15 cellular contexts compared by ENCODE assay signal in genomic region chr5:177099422-177100093, GRCh38. TPM values are rescaled to one million over a fixed set of nuclear protein-coding genes. Genes with fewer than 3 reads are reported as not detected.
DNase-seq lines count a peak whose midpoint lies in the region; ATAC-seq and TF ChIP-seq lines count a peak whose summit lies in the region.
"Had no signal": no experiment of that assay in that cellular context is flagged by ENCODE, and none has a peak within 500 bp of the region (broad histone marks: within the 10 kb centered on the region; RNA-seq: fewer than 3 reads in every experiment).

No MANE protein-coding gene starts in this region.

- peak overlapping the region; percentile 40 for H3K9ac ChIP-seq in skeletal muscle satellite cell (ENCODE audit: low read depth, low read length)

- DNase-seq in ELF-1 (ENCODE audit: low read depth, low spot score) (peak; percentile 60), NCI-H146 treated with DMSO at 0.1 percent for 48 hours (lab: John Stamatoyannopoulos, UW; ENCODE audit: unreplicated experiment) (peak; percentile 4), foreskin keratinocyte (no peak), upper lobe of right lung (no peak)
- DNase-seq in naive thymus-derived CD4-positive, alpha-beta T cell = no peak
- DNase-seq: activated CD4-positive, alpha-beta memory T cell treated with anti-CD3 and anti-CD28 coated beads for 36 hours; CD4-positive, CD25-positive, alpha-beta regulatory T cell; EL; esophagus squamous epithelium; heart left ventricle; NCI-H2029 had no signal

- POLR2A ChIA-PET in naive thymus-derived CD4-positive, alpha-beta T cell (lab: Charles Lee) = no interaction called here

- no peaks in the 10 kb centered on the region for H3K9me3 ChIP-seq in skeletal muscle satellite cell (replicated peaks; ENCODE audit: low read length)
- no peaks in the 10 kb centered on the region for H3K9me3 ChIP-seq in upper lobe of right lung
- H3K9me3 ChIP-seq in naive thymus-derived CD4-positive, alpha-beta T cell (ENCODE audit: control insufficient read depth in 2 of 3, low read length in 3 of 3) = no peaks in the 10 kb centered on the region
- H3K9me3 ChIP-seq: esophagus squamous epithelium, heart left ventricle, MG63 had no signal

- intact Hi-C loops in upper lobe of right lung (cut with DNase I) = no loop called here
- intact Hi-C loops in naive thymus-derived CD4-positive, alpha-beta T cell (cut with micrococcal nuclease) = no loop called here

- no peak overlapping the region for H3K4me3 Mint-ChIP-seq in naive thymus-derived CD4-positive, alpha-beta T cell
- H3K4me3 Mint-ChIP-seq: activated CD4-positive, alpha-beta memory T cell treated with anti-CD3 and anti-CD28 coated beads for 36 hours; CD4-positive, CD25-positive, alpha-beta regulatory T cell had no signal

- H3K27me3 ChIP-seq in foreskin keratinocyte (peaks cover 7% of the 10 kb centered on the region), skeletal muscle satellite cell (ENCODE audit: control insufficient read depth, insufficient read depth, low read length) (peaks cover 5% of the 10 kb centered on the region), upper lobe of right lung (no peaks in the 10 kb centered on the region)
- no peaks in the 10 kb centered on the region for H3K27me3 ChIP-seq in naive thymus-derived CD4-positive, alpha-beta T cell (ENCODE audit: control insufficient read depth in 2 of 2, insufficient read depth in 2 of 2, low read length in 2 of 2)
- H3K27me3 ChIP-seq: MG63 had no signal

- no peak for TF ChIP-seq CTCF in foreskin keratinocyte (conservative IDR thresholded peaks at IDR 0.05)
- no peak for TF ChIP-seq CTCF in upper lobe of right lung (IDR thresholded peaks at IDR 0.05)

- peak; percentile 35 for ATAC-seq in foreskin keratinocyte
- ATAC-seq in upper lobe of right lung = no peak
- ATAC-seq in naive thymus-derived CD4-positive, alpha-beta T cell = no peak
- no peak for ATAC-seq in GM21529 (IDR thresholded peaks at IDR 0.05; ENCODE audit: unreplicated experiment)
- ATAC-seq: heart left ventricle had no signal

- H3K36me3 ChIP-seq in skeletal muscle satellite cell (ENCODE audit: insufficient read depth, low read length) = no peaks in the 10 kb centered on the region
- H3K36me3 ChIP-seq in upper lobe of right lung = no peaks in the 10 kb centered on the region
- no peaks in the 10 kb centered on the region for H3K36me3 ChIP-seq in naive thymus-derived CD4-positive, alpha-beta T cell (ENCODE audit: control insufficient read depth in 2 of 3, insufficient read depth in 3 of 3, low read length in 3 of 3)
- H3K36me3 ChIP-seq: cardiac muscle cell, esophagus squamous epithelium, heart left ventricle had no signal

- H3K27ac ChIP-seq in foreskin keratinocyte (no peak overlapping the region), upper lobe of right lung (no peak overlapping the region)
- H3K27ac ChIP-seq in naive thymus-derived CD4-positive, alpha-beta T cell (ENCODE audit: low read depth, low read length) = no peak overlapping the region
- H3K27ac ChIP-seq: cardiac muscle cell, heart left ventricle had no signal

- no peaks in the 10 kb centered on the region for H3K4me1 ChIP-seq in foreskin keratinocyte
- peaks cover 40% of the 10 kb centered on the region for H3K4me1 ChIP-seq in skeletal muscle satellite cell (ENCODE audit: control insufficient read depth, insufficient read depth, low read length)
- peaks cover 9% of the 10 kb centered on the region for H3K4me1 ChIP-seq in upper lobe of right lung
- no peaks in the 10 kb centered on the region for H3K4me1 ChIP-seq in naive thymus-derived CD4-positive, alpha-beta T cell (ENCODE audit: control insufficient read depth in 2 of 2, insufficient read depth in 2 of 2, low read length in 2 of 2)

- no peaks in the 10 kb centered on the region for H3K36me3 Mint-ChIP-seq in naive thymus-derived CD4-positive, alpha-beta T cell
- H3K36me3 Mint-ChIP-seq: activated CD4-positive, alpha-beta memory T cell treated with anti-CD3 and anti-CD28 coated beads for 36 hours; CD4-positive, CD25-positive, alpha-beta regulatory T cell had no signal

- CTCF ChIA-PET in naive thymus-derived CD4-positive, alpha-beta T cell (lab: Charles Lee) = no interaction called here

- peaks cover 0 to 2% (median 0%) of the 10 kb centered on the region in 7 donors for H3K4me1 Mint-ChIP-seq in naive thymus-derived CD4-positive, alpha-beta T cell
- H3K4me1 Mint-ChIP-seq: CD4-positive, CD25-positive, alpha-beta regulatory T cell had no signal

- H3K4me3 ChIP-seq in skeletal muscle satellite cell (ENCODE audit: low read length) = no peak overlapping the region
- no peak overlapping the region for H3K4me3 ChIP-seq in upper lobe of right lung
- H3K4me3 ChIP-seq in naive thymus-derived CD4-positive, alpha-beta T cell (ENCODE audit: low read length) = no peak overlapping the region
- H3K4me3 ChIP-seq: cardiac muscle cell, esophagus squamous epithelium, heart left ventricle, MG63 had no signal

- H3K4me2 ChIP-seq in skeletal muscle satellite cell (ENCODE audit: low read length) = no peak overlapping the region

- H3K9me3 Mint-ChIP-seq in naive thymus-derived CD4-positive, alpha-beta T cell = no peaks in the 10 kb centered on the region
- H3K9me3 Mint-ChIP-seq: activated CD4-positive, alpha-beta memory T cell treated with anti-CD3 and anti-CD28 coated beads for 36 hours; CD4-positive, CD25-positive, alpha-beta regulatory T cell had no signal

- no peak overlapping the region for H3K27ac Mint-ChIP-seq in naive thymus-derived CD4-positive, alpha-beta T cell
- H3K27ac Mint-ChIP-seq: activated CD4-positive, alpha-beta memory T cell treated with anti-CD3 and anti-CD28 coated beads for 36 hours; CD4-positive, CD25-positive, alpha-beta regulatory T cell had no signal

- peaks cover 0 to 15% (median 0%) of the 10 kb centered on the region in 5 donors for H3K27me3 Mint-ChIP-seq in naive thymus-derived CD4-positive, alpha-beta T cell

RNA-seq across cellular contexts. Expression of gene FGFR4, which starts 12.8 kb away (rescaled TPM):
- total RNA-seq in foreskin keratinocyte = 5.5 and 8.3 TPM in 2 replicates
- polyA plus RNA-seq in foreskin keratinocyte = 4.6 and 6.4 TPM in 2 replicates
- total RNA-seq in skeletal muscle satellite cell (2012; rRNA removed) = 0.76 and 3.1 TPM in 2 replicates
- total RNA-seq in upper lobe of right lung = 109 TPM
- 1 to 10 TPM; 1.3 to 3.6 (median 3.1) TPM for total RNA-seq in naive thymus-derived CD4-positive, alpha-beta T cell
- under 1 TPM; 0.20 to 0.40 TPM for polyA plus RNA-seq in naive thymus-derived CD4-positive, alpha-beta T cell

RNA-seq across cellular contexts. Expression of gene NSD1, which starts 34.0 kb away (rescaled TPM):
- total RNA-seq in foreskin keratinocyte (37.7 and 38.2 TPM in 2 replicates), upper lobe of right lung (67.7 TPM)
- 5.4 and 5.7 TPM in 2 replicates for polyA plus RNA-seq in foreskin keratinocyte
- total RNA-seq in skeletal muscle satellite cell (2012; rRNA removed) = 28.1 and 29.7 TPM in 2 replicates
- total RNA-seq in naive thymus-derived CD4-positive, alpha-beta T cell = 100 to 1,000 TPM; 105 to 126 (median 117) TPM
- polyA plus RNA-seq in naive thymus-derived CD4-positive, alpha-beta T cell = 10 to 100 TPM; 57.0 to 65.4 TPM

Comparison
In these comparisons a context has a peak if more than half of its experiments do, and no peak if none do; other contexts are left out.
1. DNase-seq: peak in ELF-1 (single experiment) and NCI-H146 treated with DMSO at 0.1 percent for 48 hours (single experiment); none in foreskin keratinocyte (0 of 2), upper lobe of right lung (single experiment) and naive thymus-derived CD4-positive, alpha-beta T cell (0 of 9).
2. RNA of gene FGFR4, which starts 12.8 kb away (total RNA-seq): 109 TPM in upper lobe of right lung (single experiment); 5.5 to 8.3 TPM in foreskin keratinocyte and 1.3 to 3.6 TPM in naive thymus-derived CD4-positive, alpha-beta T cell; every median in the first group is over 10 times any median in the second.